2 cellular contexts compared by ENCODE assay signal in genomic region chr20:23636908-23637281, GRCh38.
TF ChIP-seq lines count a peak whose summit lies in the region.

No MANE protein-coding gene starts in this region.

TF ChIP-seq in GM12878, 131 proteins besides CTCF, POLR2A, EP300 and RAD21:
- TF ChIP-seq ASH2L (IDR thresholded peaks at IDR 0.05; ENCODE audit: borderline replicate concordance, low read depth), result no peak
- no peak for TF ChIP-seq SMAD1 (IDR thresholded peaks at IDR 0.05; ENCODE audit: low read depth, partially characterized antibody)
- TF ChIP-seq ATF7 (IDR thresholded peaks at IDR 0.05; ENCODE audit: low read depth), result no peak
- no peak for TF ChIP-seq WRNIP1 (IDR thresholded peaks at IDR 0.05; ENCODE audit: borderline replicate concordance, low read depth, low read length)
- TF ChIP-seq NFYA (IDR thresholded peaks at IDR 0.05; ENCODE audit: borderline replicate concordance, low read depth, low read length), result no peak
- no peak for TF ChIP-seq RAD51 (IDR thresholded peaks at IDR 0.05)
- no peak for TF ChIP-seq SUZ12 (IDR thresholded peaks at IDR 0.05; ENCODE audit: unreplicated experiment)
- no peak for TF ChIP-seq FOXM1 (IDR thresholded peaks at IDR 0.05; ENCODE audit: low read depth, low read length)
- TF ChIP-seq ZNF622 (IDR thresholded peaks at IDR 0.05), result no peak
- no peak for TF ChIP-seq CREM (IDR thresholded peaks at IDR 0.05; ENCODE audit: low read depth)
- no peak for TF ChIP-seq ZNF384 (IDR thresholded peaks at IDR 0.05; ENCODE audit: borderline replicate concordance, low read depth, low read length)
- no peak for TF ChIP-seq ZNF24 (IDR thresholded peaks at IDR 0.05)
- TF ChIP-seq NKRF (conservative IDR thresholded peaks at IDR 0.05), result no peak
TF ChIP-seq in GM12878: peak in this region for 0.

TF ChIP-seq in HepG2, 621 proteins besides CTCF, POLR2A, EP300 and RAD21 (continues in another document):
- TF ChIP-seq ZNF777 (CRISPR knock-in tag; IDR thresholded peaks at IDR 0.05) (no peak), GFI1 (CRISPR knock-in tag; IDR thresholded peaks at IDR 0.05; ENCODE audit: borderline replicate concordance) (0 out of 2 replicates have a peak, but pooled peaks have one; percentile 4), HMGXB4 (CRISPR knock-in tag; IDR thresholded peaks at IDR 0.05; ENCODE audit: borderline replicate concordance in 1 of 2, low read depth in 1 of 2) (no peak; a peak in 1 of 4 replicates), ZNF34 (CRISPR knock-in tag; IDR thresholded peaks at IDR 0.05; ENCODE audit: borderline replicate concordance) (no peak), ZNF12 (CRISPR knock-in tag; IDR thresholded peaks at IDR 0.05) (peak; percentile 39; the same call in 1 of the 2 replicates), CC2D1A (CRISPR knock-in tag; IDR thresholded peaks at IDR 0.05) (0 out of 2 replicates have a peak, but pooled peaks have one; percentile 19), RFXAP (CRISPR knock-in tag; IDR thresholded peaks at IDR 0.05; ENCODE audit: borderline replicate concordance) (no peak), PHF8 (CRISPR knock-in tag; IDR thresholded peaks at IDR 0.05) (no peak), ISL2 (CRISPR knock-in tag; IDR thresholded peaks at IDR 0.05) (no peak), ZNF207 (IDR thresholded peaks at IDR 0.05; ENCODE audit: borderline replicate concordance) (no peak), HCFC1 (IDR thresholded peaks at IDR 0.05; ENCODE audit: low read depth, low read length) (no peak), MNT (IDR thresholded peaks at IDR 0.05) (no peak), TAF15 (IDR thresholded peaks at IDR 0.05; ENCODE audit: low read depth, low read length, poor library complexity, severe bottlenecking) (no peak), ZNF20 (CRISPR knock-in tag; IDR thresholded peaks at IDR 0.05) (no peak; the same call in 1 of the 2 replicates), ZNF564 (CRISPR knock-in tag; IDR thresholded peaks at IDR 0.05) (no peak), FOSL1 (CRISPR knock-in tag; IDR thresholded peaks at IDR 0.05; ENCODE audit: borderline replicate concordance) (no peak), ARID5B (CRISPR knock-in tag; IDR thresholded peaks at IDR 0.05) (no peak), ZNF318 (CRISPR knock-in tag; IDR thresholded peaks at IDR 0.05) (no peak), SCMH1 (CRISPR knock-in tag; IDR thresholded peaks at IDR 0.05; ENCODE audit: borderline replicate concordance) (no peak), TBX2 (CRISPR knock-in tag; IDR thresholded peaks at IDR 0.05; ENCODE audit: borderline replicate concordance) (no peak), STAT5B (CRISPR knock-in tag; IDR thresholded peaks at IDR 0.05) (no peak), THAP7 (CRISPR knock-in tag; IDR thresholded peaks at IDR 0.05) (no peak), ZXDC (CRISPR knock-in tag; IDR thresholded peaks at IDR 0.05) (no peak), CENPBD1 (CRISPR knock-in tag; IDR thresholded peaks at IDR 0.05; ENCODE audit: borderline replicate concordance, low read depth) (0 out of 2 replicates have a peak, but pooled peaks have one; percentile 9), ZNF3 (CRISPR knock-in tag; IDR thresholded peaks at IDR 0.05) (0 out of 2 replicates have a peak, but pooled peaks have one; percentile 7), KAT8 (CRISPR knock-in tag; IDR thresholded peaks at IDR 0.05) (no peak), ATAD3A (CRISPR knock-in tag; IDR thresholded peaks at IDR 0.05) (no peak), ZNF75D (CRISPR knock-in tag; IDR thresholded peaks at IDR 0.05; ENCODE audit: borderline replicate concordance) (no peak), BCL6 (CRISPR knock-in tag; IDR thresholded peaks at IDR 0.05) (no peak), ZNF383 (CRISPR knock-in tag; IDR thresholded peaks at IDR 0.05; ENCODE audit: borderline replicate concordance) (no peak), YEATS2 (CRISPR knock-in tag; IDR thresholded peaks at IDR 0.05; ENCODE audit: borderline replicate concordance) (no peak), ZC3H13 (CRISPR knock-in tag; IDR thresholded peaks at IDR 0.05) (no peak), ONECUT2 (CRISPR knock-in tag; IDR thresholded peaks at IDR 0.05) (no peak), ZNF441 (CRISPR knock-in tag; IDR thresholded peaks at IDR 0.05; ENCODE audit: borderline replicate concordance) (no peak), DDIT3 (CRISPR knock-in tag; IDR thresholded peaks at IDR 0.05) (no peak), ZFP36L2 (CRISPR knock-in tag; IDR thresholded peaks at IDR 0.05) (no peak), KLF16 (CRISPR knock-in tag; IDR thresholded peaks at IDR 0.05) (no peak), FOXK2 (IDR thresholded peaks at IDR 0.05) (no peak), ZNF552 (CRISPR knock-in tag; IDR thresholded peaks at IDR 0.05; ENCODE audit: borderline replicate concordance) (0 out of 2 replicates have a peak, but pooled peaks have one; percentile 10), ATF1 (CRISPR knock-in tag; IDR thresholded peaks at IDR 0.05) (no peak)
